In the genomic region with DNA sequence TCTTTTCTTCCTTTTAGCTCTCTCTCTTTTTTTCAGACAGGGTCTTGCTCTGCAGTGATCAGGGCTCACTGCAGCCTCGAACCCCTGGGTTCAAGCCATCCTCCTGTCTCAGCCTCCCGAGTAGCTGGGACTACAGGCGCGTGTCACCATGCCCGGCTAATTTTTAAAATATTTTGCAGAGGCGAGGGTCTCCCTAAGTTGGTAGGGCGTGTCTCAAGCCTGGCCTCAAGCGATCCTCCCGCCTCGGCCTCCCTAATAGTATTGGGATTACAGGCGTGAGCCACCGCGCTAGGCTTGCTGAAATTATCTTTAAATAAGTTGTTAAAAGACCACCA, we compare ENCODE assay signal across 8 cellular contexts. TPM values are rescaled to one million over a fixed set of nuclear protein-coding genes. Genes with fewer than 3 reads are reported as not detected.
DNase-seq lines count a peak whose midpoint lies in the region; ATAC-seq and TF ChIP-seq lines count a peak whose summit lies in the region.

No MANE protein-coding gene starts in this region.

- peaks cover 15% of the 10 kb centered on the region for H3K36me3 Mint-ChIP-seq in central memory CD8-positive, alpha-beta T cell (ENCODE audit: insufficient read depth)

- H3K4me1 ChIP-seq in muscle layer of colon (ENCODE audit: insufficient read depth, low read length): peaks cover 17% of the 10 kb centered on the region

- H3K9me3 Mint-ChIP-seq in central memory CD8-positive, alpha-beta T cell: no peaks in the 10 kb centered on the region

- in situ Hi-C loops in GM13976 (cut with MboI; ENCODE audit: low sequenced_read_pairs, unreplicated experiment) (no loop called here), GM13977 (cut with MboI; ENCODE audit: low pct_unique_long_range_greater_than_20kb, low sequenced_read_pairs, unreplicated experiment) (no loop called here)

- ATAC-seq in central memory CD8-positive, alpha-beta T cell (replicated peaks; ENCODE audit: extremely low read depth, poor library complexity, severe bottlenecking): no peak
- ATAC-seq in GM18907 (IDR thresholded peaks at IDR 0.05; ENCODE audit: unreplicated experiment): no peak
- ATAC-seq in HG03457 (IDR thresholded peaks at IDR 0.05; ENCODE audit: unreplicated experiment): no peak

- peaks cover 52% of the 10 kb centered on the region for H3K4me1 Mint-ChIP-seq in central memory CD8-positive, alpha-beta T cell

- H3K27ac ChIP-seq in 22Rv1 (peak overlapping the region; percentile 86), muscle layer of colon (ENCODE audit: low read depth, low read length) (peak overlapping the region; percentile 88)

- DNase-seq in Jurkat, Clone E6-1 (ENCODE audit: low read depth, low spot score): no peak
- DNase-seq in central memory CD8-positive, alpha-beta T cell (ENCODE audit: low spot score in 2 of 2): no peak
- no peak for DNase-seq in GM13976 (ENCODE audit: low spot score)
- DNase-seq in GM13977 (ENCODE audit: low spot score): no peak

- H3K9me3 ChIP-seq in muscle layer of colon (ENCODE audit: low read length): no peaks in the 10 kb centered on the region

- H3K9ac ChIP-seq in muscle layer of colon (ENCODE audit: low read length): peak overlapping the region; percentile 87

- H3K4me3 ChIP-seq in Jurkat, Clone E6-1 (ENCODE audit: low read length): peak overlapping the region; percentile 66
- H3K4me3 ChIP-seq in muscle layer of colon (ENCODE audit: low read depth in 1 of 2, low read length in 2 of 2): peak overlapping the region; percentile 81 to 99

- H3K27me3 Mint-ChIP-seq in central memory CD8-positive, alpha-beta T cell: no peaks in the 10 kb centered on the region

- H3K27ac Mint-ChIP-seq in central memory CD8-positive, alpha-beta T cell (ENCODE audit: low read depth): peak overlapping the region; percentile 85

- TF ChIP-seq CTCF in 22Rv1 (IDR thresholded peaks at IDR 0.05) (no peak), GM13976 (IDR thresholded peaks at IDR 0.05; ENCODE audit: borderline replicate concordance, control extremely low read depth, extremely low read depth, insufficient read depth, missing control alignments) (no peak), GM13977 (IDR thresholded peaks at IDR 0.05; ENCODE audit: extremely low read depth, insufficient read depth, missing control alignments) (no peak)

- H3K27me3 ChIP-seq in muscle layer of colon (ENCODE audit: control insufficient read depth in 1 of 2, insufficient read depth in 2 of 2, low read length in 2 of 2): no peaks in the 10 kb centered on the region

- H3K4me3 Mint-ChIP-seq in central memory CD8-positive, alpha-beta T cell: peak overlapping the region; percentile 89

- peaks cover 4% of the 10 kb centered on the region for H3K36me3 ChIP-seq in muscle layer of colon (ENCODE audit: insufficient read depth, low read length)

RNA-seq across cellular contexts. Expression of a gene that starts 0.8 kb away (rescaled TPM):
- 21.2 TPM for polyA plus RNA-seq in Jurkat, Clone E6-1 (2012; ENCODE audit: insufficient read depth, insufficient read length)

RNA-seq across cellular contexts. Expression of a gene that starts 5.5 kb away (rescaled TPM):
- polyA plus RNA-seq in Jurkat, Clone E6-1 (2012; ENCODE audit: insufficient read depth, insufficient read length): 204 TPM

RNA-seq across cellular contexts. Expression of a gene that starts 58.6 kb away (rescaled TPM):
- polyA plus RNA-seq in Jurkat, Clone E6-1 (2012; ENCODE audit: insufficient read depth, insufficient read length): 84.2 TPM
